ENCODE assay signal across 8 cellular contexts in the genomic region with DNA sequence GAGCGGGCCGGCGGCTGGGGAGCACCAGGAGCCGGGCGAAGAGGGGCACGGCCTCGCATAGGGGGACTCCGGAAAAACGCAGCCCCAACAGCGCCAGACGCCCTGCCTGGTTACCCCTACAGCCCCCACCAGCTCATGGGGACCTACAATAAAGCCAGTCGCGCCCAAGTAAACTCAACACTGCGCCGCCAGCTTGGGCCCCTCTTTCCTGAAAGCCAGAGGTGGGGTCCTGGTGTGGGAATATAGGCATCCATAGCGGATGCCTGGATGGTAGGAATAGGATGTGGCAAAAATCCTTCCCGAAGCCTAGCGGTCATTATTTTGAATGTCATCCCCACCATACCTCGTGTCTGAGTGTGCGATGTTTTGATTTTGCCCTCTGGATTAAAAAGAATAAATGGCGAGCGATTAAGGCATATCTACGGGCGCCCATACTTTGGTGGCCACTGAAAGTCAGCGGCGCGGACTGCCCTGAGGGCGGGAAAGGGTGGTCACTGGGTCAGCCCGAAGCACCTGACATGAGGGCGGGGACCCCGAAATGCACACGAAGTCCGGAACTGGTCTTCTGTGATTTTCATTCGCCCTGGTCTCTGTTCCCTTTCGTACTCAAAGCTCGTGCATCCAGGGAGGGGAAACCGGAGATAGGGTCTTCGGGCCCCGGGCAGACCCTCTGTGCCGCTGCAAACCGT. TPM values are rescaled to one million over a fixed set of nuclear protein-coding genes. Genes with fewer than 3 reads are reported as not detected.
DNase-seq lines count a peak whose midpoint lies in the region; ATAC-seq, FAIRE-seq and TF ChIP-seq lines count a peak whose summit lies in the region.

A gene with protein sequence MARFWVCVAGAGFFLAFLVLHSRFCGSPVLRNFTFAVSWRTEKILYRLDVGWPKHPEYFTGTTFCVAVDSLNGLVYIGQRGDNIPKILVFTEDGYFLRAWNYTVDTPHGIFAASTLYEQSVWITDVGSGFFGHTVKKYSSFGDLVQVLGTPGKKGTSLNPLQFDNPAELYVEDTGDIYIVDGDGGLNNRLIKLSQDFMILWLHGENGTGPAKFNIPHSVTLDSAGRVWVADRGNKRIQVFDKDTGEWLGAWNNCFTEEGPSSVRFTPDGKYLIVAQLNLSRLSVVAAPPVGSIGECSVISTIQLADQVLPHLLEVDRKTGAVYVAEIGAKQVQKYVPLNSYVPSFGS (plus strand): TSS at position 577 of the 689 bp plus-strand sequence. CDS start 184 bp downstream, outside the sequence.
TSS of gene PROSER1 (minus strand) at position 210 of the 689 bp plus-strand sequence. CDS start 847 bp downstream, outside the sequence.

- H3K4me1 ChIP-seq in muscle layer of colon (ENCODE audit: insufficient read depth, low read length) = peaks cover 33% of the 10 kb centered on the region

- H3K9me3 ChIP-seq in muscle layer of colon (ENCODE audit: low read length) = no peaks in the 10 kb centered on the region

- peak within 1 kb of the TSS; percentile 92 to 99 (median 99) for H3K27ac Mint-ChIP-seq in IgD-negative memory B cell

- peaks cover 5% of the 10 kb centered on the region for H3K36me3 Mint-ChIP-seq in IgD-negative memory B cell
- peaks cover 5% of the 10 kb centered on the region for H3K36me3 Mint-ChIP-seq in activated T-cell treated with anti-CD3 and anti-CD28 coated beads, Interleukin-2, amount 50 U/mL, for 4 hours (ENCODE audit: insufficient read depth)

- no peaks in the 10 kb centered on the region for H3K27me3 Mint-ChIP-seq in IgD-negative memory B cell
- no peaks in the 10 kb centered on the region for H3K27me3 Mint-ChIP-seq in activated T-cell treated with anti-CD3 and anti-CD28 coated beads, Interleukin-2, amount 50 U/mL, for 4 hours (ENCODE audit: low read depth)

- H3K36me3 ChIP-seq in muscle layer of colon (ENCODE audit: insufficient read depth, low read length) = no peaks in the 10 kb centered on the region

- no peak for TF ChIP-seq CTCF in D721Med (IDR thresholded peaks at IDR 0.05; ENCODE audit: insufficient read depth, missing control alignments)

- H3K4me1 Mint-ChIP-seq in IgD-negative memory B cell = peaks cover 42 to 63% (median 43%) of the 10 kb centered on the region in 3 donors
- peaks cover 48% of the 10 kb centered on the region for H3K4me1 Mint-ChIP-seq in activated T-cell treated with anti-CD3 and anti-CD28 coated beads, Interleukin-2, amount 50 U/mL, for 4 hours (ENCODE audit: low read depth)

- DNase-seq in D721Med (ENCODE audit: insufficient read length, low spot score) = no peak
- DNase-seq in activated T-cell treated with anti-CD3 and anti-CD28 coated beads, Interleukin-2, amount 50 U/mL, for 4 hours = peak; percentile 73
- peak; percentile 71 for DNase-seq in stimulated activated CD8-positive, alpha-beta memory T cell treated with anti-CD3 and anti-CD28 coated beads, Interleukin-7, amount 100 ng/mL, for 24 hours (ENCODE audit: low read depth)

- H3K27ac ChIP-seq in muscle layer of colon (ENCODE audit: low read depth, low read length) = peak within 1 kb of the TSS; percentile 81

- FAIRE-seq in D721Med (lab: Jason Lieb, UNC) = peak; percentile 41

- ATAC-seq in GM21528 (IDR thresholded peaks at IDR 0.05; ENCODE audit: low FRiP score, unreplicated experiment) (peak; percentile 71), esophagus mucosa (peak; percentile 93)
- peak; percentile 76 for ATAC-seq in activated T-cell treated with anti-CD3 and anti-CD28 coated beads, Interleukin-2, amount 50 U/mL, for 4 hours

- no peaks in the 10 kb centered on the region for H3K9me3 Mint-ChIP-seq in IgD-negative memory B cell
- no peaks in the 10 kb centered on the region for H3K9me3 Mint-ChIP-seq in activated T-cell treated with anti-CD3 and anti-CD28 coated beads, Interleukin-2, amount 50 U/mL, for 4 hours

- H3K9ac ChIP-seq in muscle layer of colon (ENCODE audit: low read length) = peak within 1 kb of the TSS; percentile 84

- no peaks in the 10 kb centered on the region for H3K27me3 ChIP-seq in muscle layer of colon (ENCODE audit: control insufficient read depth in 1 of 2, insufficient read depth in 2 of 2, low read length in 2 of 2)

- H3K4me3 ChIP-seq in muscle layer of colon (ENCODE audit: low read depth in 1 of 2, low read length in 2 of 2) = peak within 1 kb of the TSS; percentile 95 to 99

- H3K4me3 Mint-ChIP-seq in IgD-negative memory B cell = peak within 1 kb of the TSS; percentile 95 to 99 (median 98)
- H3K4me3 Mint-ChIP-seq in activated T-cell treated with anti-CD3 and anti-CD28 coated beads, Interleukin-2, amount 50 U/mL, for 4 hours = peak within 1 kb of the TSS; percentile 87

TF ChIP-seq in PFSK-1, 5 proteins besides CTCF, POLR2A, EP300 and RAD21:
- TF ChIP-seq, protein P1, sequence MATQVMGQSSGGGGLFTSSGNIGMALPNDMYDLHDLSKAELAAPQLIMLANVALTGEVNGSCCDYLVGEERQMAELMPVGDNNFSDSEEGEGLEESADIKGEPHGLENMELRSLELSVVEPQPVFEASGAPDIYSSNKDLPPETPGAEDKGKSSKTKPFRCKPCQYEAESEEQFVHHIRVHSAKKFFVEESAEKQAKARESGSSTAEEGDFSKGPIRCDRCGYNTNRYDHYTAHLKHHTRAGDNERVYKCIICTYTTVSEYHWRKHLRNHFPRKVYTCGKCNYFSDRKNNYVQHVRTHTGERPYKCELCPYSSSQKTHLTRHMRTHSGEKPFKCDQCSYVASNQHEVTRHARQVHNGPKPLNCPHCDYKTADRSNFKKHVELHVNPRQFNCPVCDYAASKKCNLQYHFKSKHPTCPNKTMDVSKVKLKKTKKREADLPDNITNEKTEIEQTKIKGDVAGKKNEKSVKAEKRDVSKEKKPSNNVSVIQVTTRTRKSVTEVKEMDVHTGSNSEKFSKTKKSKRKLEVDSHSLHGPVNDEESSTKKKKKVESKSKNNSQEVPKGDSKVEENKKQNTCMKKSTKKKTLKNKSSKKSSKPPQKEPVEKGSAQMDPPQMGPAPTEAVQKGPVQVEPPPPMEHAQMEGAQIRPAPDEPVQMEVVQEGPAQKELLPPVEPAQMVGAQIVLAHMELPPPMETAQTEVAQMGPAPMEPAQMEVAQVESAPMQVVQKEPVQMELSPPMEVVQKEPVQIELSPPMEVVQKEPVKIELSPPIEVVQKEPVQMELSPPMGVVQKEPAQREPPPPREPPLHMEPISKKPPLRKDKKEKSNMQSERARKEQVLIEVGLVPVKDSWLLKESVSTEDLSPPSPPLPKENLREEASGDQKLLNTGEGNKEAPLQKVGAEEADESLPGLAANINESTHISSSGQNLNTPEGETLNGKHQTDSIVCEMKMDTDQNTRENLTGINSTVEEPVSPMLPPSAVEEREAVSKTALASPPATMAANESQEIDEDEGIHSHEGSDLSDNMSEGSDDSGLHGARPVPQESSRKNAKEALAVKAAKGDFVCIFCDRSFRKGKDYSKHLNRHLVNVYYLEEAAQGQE (IDR thresholded peaks at IDR 0.05; ENCODE audit: insufficient read depth in 1 of 2, low read depth in 2 of 2, low read length in 2 of 2) = no peak
- TF ChIP-seq SIN3A (IDR thresholded peaks at IDR 0.05; ENCODE audit: borderline replicate concordance, insufficient read depth, low read length) (no peak), FOXP2 (optimal IDR thresholded peaks at IDR 0.05; ENCODE audit: borderline replicate concordance, extremely low read depth, extremely low read length, insufficient read depth) (peak; percentile 41), TAF1 (IDR thresholded peaks at IDR 0.05; ENCODE audit: borderline replicate concordance, insufficient read depth, low read length) (no peak), POLR2AphosphoS5 (IDR thresholded peaks at IDR 0.05; ENCODE audit: low read depth, low read length) (peak; percentile 60)

RNA-seq across cellular contexts. Expression of the first gene that starts in this region (rescaled TPM):
- polyA plus RNA-seq in IgD-negative memory B cell = 4.8 TPM
- 2.5 TPM for polyA plus RNA-seq in PFSK-1 (2012; ENCODE audit: insufficient read length, low read depth)
- 1 to 10 TPM; 5.1 to 6.9 (median 6.0) TPM for total RNA-seq in activated T-cell treated with anti-CD3 and anti-CD28 coated beads, Interleukin-2, amount 50 U/mL, for 4 hours
- 7.6 TPM for total RNA-seq in esophagus mucosa

RNA-seq across cellular contexts. Expression of gene PROSER1, which starts in this region (rescaled TPM):
- polyA plus RNA-seq in IgD-negative memory B cell = 14.1 TPM
- 12.9 TPM for polyA plus RNA-seq in PFSK-1 (2012; ENCODE audit: insufficient read length, low read depth)
- total RNA-seq in activated T-cell treated with anti-CD3 and anti-CD28 coated beads, Interleukin-2, amount 50 U/mL, for 4 hours = 10 to 100 TPM; 53.5 to 68.4 (median 59.6) TPM
- total RNA-seq in esophagus mucosa = 19.6 TPM
